ENCODE assay signal across 1 cellular context in genomic region chr17:57747221-57748017, GRCh38.
TF ChIP-seq lines count a peak whose summit lies in the region.

No MANE protein-coding gene starts in this region.

TF ChIP-seq in GM23338, 12 proteins besides CTCF, POLR2A, EP300 and RAD21 (continued from another document):
- TF ChIP-seq ZNF462 (CRISPR knock-in tag; IDR thresholded peaks at IDR 0.05) (no peak), POLR2AphosphoS5 (IDR thresholded peaks at IDR 0.05; ENCODE audit: low read depth) (no peak), ZNF114 (CRISPR knock-in tag; IDR thresholded peaks at IDR 0.05) (no peak), EZH2 (IDR thresholded peaks at IDR 0.05; ENCODE audit: low read depth, unreplicated experiment) (no peak), STAT1 (IDR thresholded peaks at IDR 0.05; ENCODE audit: unreplicated experiment) (no peak), JUNB (IDR thresholded peaks at IDR 0.05; ENCODE audit: unreplicated experiment) (no peak), REST (IDR thresholded peaks at IDR 0.05; ENCODE audit: unreplicated experiment) (no peak)
